Comparison of ENCODE assay signal across 11 cellular contexts in the genomic region with DNA sequence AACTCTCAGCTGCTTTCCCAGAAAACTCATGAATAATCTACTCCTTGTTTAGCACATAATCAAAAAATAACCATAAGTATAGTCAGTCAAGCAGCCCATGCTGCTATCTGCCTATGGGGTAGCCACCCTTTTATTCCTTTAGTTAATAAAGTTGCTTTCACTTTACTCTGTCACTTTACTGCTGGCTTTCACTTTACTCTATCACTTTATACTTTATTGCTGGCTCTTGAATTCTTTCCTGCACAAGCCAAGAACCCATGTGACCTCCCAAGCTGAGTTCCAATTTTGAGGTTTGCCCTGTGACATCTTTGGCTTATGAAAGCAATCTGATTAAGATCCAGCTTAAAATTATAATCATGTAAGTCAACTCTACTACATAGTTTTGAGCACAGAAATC.
A peak's percentile ranks its signal among the peaks of the same experiment; 100 is the strongest.
DNase-seq lines count a peak whose midpoint lies in the region; ATAC-seq and TF ChIP-seq lines count a peak whose summit lies in the region.
"Had no signal": no experiment of that assay in that cellular context is flagged by ENCODE, and none has a peak within 500 bp of the region (broad histone marks: within the 10 kb centered on the region; RNA-seq: fewer than 3 reads in every experiment).

No MANE protein-coding gene starts in this region.

- no peaks in the 10 kb centered on the region for H3K27me3 Mint-ChIP-seq in activated T-cell treated with anti-CD3 and anti-CD28 coated beads, Interleukin-2, amount 50 U/mL, for 24 hours

- no peak for DNase-seq in activated T-cell treated with anti-CD3 and anti-CD28 coated beads, Interleukin-2, amount 50 U/mL, for 24 hours
- DNase-seq in activated T-cell treated with anti-CD3 and anti-CD28 coated beads, Interleukin-2, amount 50 U/mL, for 48 hours, result no peak
- DNase-seq in MV-4-11 (lab: John Stamatoyannopoulos, UW) (peak; percentile 30), fibroblast of the aortic adventitia (ENCODE audit: low read depth) (peak; percentile 77), NCI-H82 (lab: John Stamatoyannopoulos, UW) (no peak)
- DNase-seq: activated CD4-positive, alpha-beta T cell treated with anti-CD3 and anti-CD28 coated beads, Interleukin-2, amount 50 U/mL, for 1 hour had no signal

- H3K4me1 Mint-ChIP-seq in activated T-cell treated with anti-CD3 and anti-CD28 coated beads, Interleukin-2, amount 50 U/mL, for 24 hours (ENCODE audit: low read depth), result peaks cover 33% of the 10 kb centered on the region

- H3K27ac Mint-ChIP-seq in activated T-cell treated with anti-CD3 and anti-CD28 coated beads, Interleukin-2, amount 50 U/mL, for 24 hours, result peak overlapping the region; percentile 51
- H3K27ac Mint-ChIP-seq: CD4-positive, CD25-positive, alpha-beta regulatory T cell had no signal

- H3K9ac ChIP-seq in subcutaneous abdominal adipose tissue (ENCODE audit: low read length in 5 of 5), result peak overlapping the region in 3 of 5 donors; percentile 1 to 62 (median 48)

- H3K36me3 ChIP-seq in subcutaneous abdominal adipose tissue (ENCODE audit: control insufficient read depth in 5 of 5, insufficient read depth in 5 of 5, low read length in 5 of 5), result no peaks in the 10 kb centered on the region

- no peaks in the 10 kb centered on the region for H3K27me3 ChIP-seq in subcutaneous abdominal adipose tissue (ENCODE audit: control insufficient read depth in 5 of 5, insufficient read depth in 4 of 5, low read length in 5 of 5)

- ATAC-seq in GM21529 (IDR thresholded peaks at IDR 0.05; ENCODE audit: unreplicated experiment) (no peak), GM21786 (IDR thresholded peaks at IDR 0.05; ENCODE audit: unreplicated experiment) (no peak)

- peaks cover 0 to 3% (median 0%) of the 10 kb centered on the region in 5 donors for H3K9me3 ChIP-seq in subcutaneous abdominal adipose tissue (ENCODE audit: control insufficient read depth in 5 of 5, low read length in 5 of 5)

- H3K4me1 ChIP-seq in subcutaneous abdominal adipose tissue (ENCODE audit: control insufficient read depth in 5 of 5, insufficient read depth in 5 of 5, low read length in 5 of 5), result peaks cover 2 to 20% (median 16%) of the 10 kb centered on the region in 5 donors

- H3K27ac ChIP-seq in subcutaneous abdominal adipose tissue (ENCODE audit: low read depth, low read length), result peak overlapping the region; percentile 96

- H3K4me3 Mint-ChIP-seq in activated T-cell treated with anti-CD3 and anti-CD28 coated beads, Interleukin-2, amount 50 U/mL, for 24 hours, result no peak overlapping the region
- H3K4me3 Mint-ChIP-seq: CD4-positive, CD25-positive, alpha-beta regulatory T cell had no signal

- H3K4me3 ChIP-seq in fibroblast of the aortic adventitia (ENCODE audit: low read depth, low read length), result no peak overlapping the region
- peak overlapping the region in 4 of 5 donors; percentile 7 to 14 (median 10) for H3K4me3 ChIP-seq in subcutaneous abdominal adipose tissue (ENCODE audit: low read depth in 1 of 5, low read length in 5 of 5)
- H3K4me3 ChIP-seq: lung had no signal

- H3K9me3 Mint-ChIP-seq in activated T-cell treated with anti-CD3 and anti-CD28 coated beads, Interleukin-2, amount 50 U/mL, for 24 hours, result no peaks in the 10 kb centered on the region

- TF ChIP-seq CTCF in fibroblast of the aortic adventitia (IDR thresholded peaks at IDR 0.05; ENCODE audit: insufficient read depth, low read length), result no peak

- no peaks in the 10 kb centered on the region for H3K36me3 Mint-ChIP-seq in activated T-cell treated with anti-CD3 and anti-CD28 coated beads, Interleukin-2, amount 50 U/mL, for 24 hours (ENCODE audit: low read depth)
- H3K36me3 Mint-ChIP-seq: CD4-positive, CD25-positive, alpha-beta regulatory T cell had no signal

Comparison
In these comparisons a context has a peak if more than half of its experiments do, and no peak if none do; other contexts are left out.
1. DNase-seq: peak in MV-4-11 (single experiment) and fibroblast of the aortic adventitia (single experiment); none in activated T-cell treated with anti-CD3 and anti-CD28 coated beads, Interleukin-2, amount 50 U/mL, for 24 hours (single experiment), activated T-cell treated with anti-CD3 and anti-CD28 coated beads, Interleukin-2, amount 50 U/mL, for 48 hours (0 of 2) and NCI-H82 (single experiment).